ENCODE assay signal across 1 cellular context in genomic region chr17:76557368-76558209, GRCh38.
A peak's percentile ranks its signal among the peaks of the same experiment; 100 is the strongest.
TF ChIP-seq lines count a peak whose summit lies in the region.

No MANE protein-coding gene starts in this region.

TF ChIP-seq in K562, 482 proteins besides CTCF, POLR2A, EP300 and RAD21 (continued from another document and continues in another):
- TF ChIP-seq BRF2 (IDR thresholded peaks at IDR 0.05; ENCODE audit: borderline replicate concordance, insufficient read depth, insufficient read length) (no peak), ZSCAN29 (IDR thresholded peaks at IDR 0.05) (no peak), TCF7L2 (IDR thresholded peaks at IDR 0.05; ENCODE audit: low read depth, low read length) (no peak), MTF1 (CRISPR knock-in tag; IDR thresholded peaks at IDR 0.05; ENCODE audit: borderline replicate concordance) (no peak), NR3C1 (CRISPR knock-in tag; IDR thresholded peaks at IDR 0.05) (no peak), ARID4B (CRISPR knock-in tag; IDR thresholded peaks at IDR 0.05) (peak; percentile 86), HNRNPUL1 (IDR thresholded peaks at IDR 0.05; ENCODE audit: low read length) (no peak), ARNT (IDR thresholded peaks at IDR 0.05) (no peak), E2F8 (IDR thresholded peaks at IDR 0.05; ENCODE audit: low read depth, partially characterized antibody) (peak; percentile 23), RBM14 (IDR thresholded peaks at IDR 0.05; ENCODE audit: borderline replicate concordance, insufficient read depth, low read depth, low read length) (no peak), ZNF609 (CRISPR knock-in tag; IDR thresholded peaks at IDR 0.05; ENCODE audit: borderline replicate concordance) (peak; percentile 79; the same call in 1 of the 2 replicates), SREBF2 (CRISPR knock-in tag; IDR thresholded peaks at IDR 0.05) (no peak), PHF21A (IDR thresholded peaks at IDR 0.05; ENCODE audit: borderline replicate concordance, low read depth) (no peak), GATA2 (CRISPR knock-in tag; IDR thresholded peaks at IDR 0.05) (no peak), POLR2AphosphoS5 (IDR thresholded peaks at IDR 0.05; ENCODE audit: control insufficient read depth, insufficient read depth, low read depth, low read length) (peak; percentile 96), JUNB (CRISPR knock-in tag; conservative IDR thresholded peaks at IDR 0.05) (no peak), BACH1 (tag; IDR thresholded peaks at IDR 0.05) (peak; percentile 66), NR0B1 (IDR thresholded peaks at IDR 0.05; ENCODE audit: partially characterized antibody) (no peak), ZNF277 (CRISPR knock-in tag; IDR thresholded peaks at IDR 0.05; ENCODE audit: borderline replicate concordance) (no peak), ZNF830 (CRISPR knock-in tag; IDR thresholded peaks at IDR 0.05) (no peak), SMARCC2 (IDR thresholded peaks at IDR 0.05; ENCODE audit: low read depth) (no peak; the same call in 1 of the 2 replicates), MEF2A (IDR thresholded peaks at IDR 0.05; ENCODE audit: control insufficient read depth, low read depth, low read length) (no peak), PPARD (CRISPR knock-in tag; IDR thresholded peaks at IDR 0.05) (no peak), MECOM (CRISPR knock-in tag; IDR thresholded peaks at IDR 0.05) (no peak), HDAC1 (IDR thresholded peaks at IDR 0.05) (0 out of 4 replicates have a peak, but pooled peaks of 1 of the 2 experiments have one; percentile 19), FOXO4 (CRISPR knock-in tag; IDR thresholded peaks at IDR 0.05) (no peak), MTA3 (IDR thresholded peaks at IDR 0.05; ENCODE audit: borderline replicate concordance) (peak; percentile 50), OTX1 (CRISPR knock-in tag; IDR thresholded peaks at IDR 0.05) (peak; percentile 57; the same call in 1 of the 2 replicates), DNMT1 (IDR thresholded peaks at IDR 0.05) (peak; percentile 81; the same call in 1 of the 2 replicates), IFI16 (CRISPR knock-in tag; IDR thresholded peaks at IDR 0.05) (no peak), ZEB2 (IDR thresholded peaks at IDR 0.05) (no peak), GABPB2 (CRISPR knock-in tag; conservative IDR thresholded peaks at IDR 0.05) (no peak), ZKSCAN1 (IDR thresholded peaks at IDR 0.05; ENCODE audit: low read depth, low read length) (peak; percentile 45; the same call in 1 of the 2 replicates), KLF6 (CRISPR knock-in tag; IDR thresholded peaks at IDR 0.05; ENCODE audit: borderline replicate concordance) (0 out of 2 replicates have a peak, but pooled peaks have one; percentile 39), CHD1 (IDR thresholded peaks at IDR 0.05; ENCODE audit: low read length) (peak; percentile 94), SIN3A (IDR thresholded peaks at IDR 0.05; ENCODE audit: borderline replicate concordance in 2 of 2, control insufficient read depth in 1 of 2, low read depth in 2 of 2, low read length in 2 of 2) (peak; percentile 83 to 84; a peak in 2 of 4 replicates), MNT (conservative IDR thresholded peaks at IDR 0.05) (peak; percentile 93 to 95), FOXJ2 (tag; IDR thresholded peaks at IDR 0.05) (peak; percentile 12; the same call in 1 of the 2 replicates), ATF2 (CRISPR knock-in tag; IDR thresholded peaks at IDR 0.05) (no peak), ZNF232 (CRISPR knock-in tag; IDR thresholded peaks at IDR 0.05) (0 out of 2 replicates have a peak, but pooled peaks have one; percentile 81), SMAD3 (CRISPR knock-in tag; conservative IDR thresholded peaks at IDR 0.05) (no peak), NFRKB (IDR thresholded peaks at IDR 0.05; ENCODE audit: low read depth) (peak; percentile 92), ZKSCAN8 (CRISPR knock-in tag; IDR thresholded peaks at IDR 0.05) (no peak)
